Comparison of ENCODE assay signal across 1 cellular context in genomic region chr2:162014751-162015150, GRCh38.
TF ChIP-seq lines count a peak whose summit lies in the region.

No MANE protein-coding gene starts in this region.

TF ChIP-seq in IMR-90, 13 proteins besides CTCF, POLR2A, EP300 and RAD21 (continued from another document):
- TF ChIP-seq ELK1 (IDR thresholded peaks at IDR 0.05; ENCODE audit: borderline replicate concordance, low read depth, low read length) = no peak
- TF ChIP-seq MAFK (IDR thresholded peaks at IDR 0.05; ENCODE audit: low read depth, low read length) = no peak
- no peak for TF ChIP-seq MXI1 (IDR thresholded peaks at IDR 0.05; ENCODE audit: borderline replicate concordance, low read depth, low read length)
- TF ChIP-seq RCOR1 (IDR thresholded peaks at IDR 0.05; ENCODE audit: insufficient replicate concordance, low read length) = no peak
- TF ChIP-seq CEBPB (IDR thresholded peaks at IDR 0.05; ENCODE audit: low read depth, low read length) = no peak
- no peak for TF ChIP-seq MAZ (IDR thresholded peaks at IDR 0.05; ENCODE audit: borderline replicate concordance, low read depth, low read length)
